ENCODE assay signal across 1 cellular context in the genomic region with DNA sequence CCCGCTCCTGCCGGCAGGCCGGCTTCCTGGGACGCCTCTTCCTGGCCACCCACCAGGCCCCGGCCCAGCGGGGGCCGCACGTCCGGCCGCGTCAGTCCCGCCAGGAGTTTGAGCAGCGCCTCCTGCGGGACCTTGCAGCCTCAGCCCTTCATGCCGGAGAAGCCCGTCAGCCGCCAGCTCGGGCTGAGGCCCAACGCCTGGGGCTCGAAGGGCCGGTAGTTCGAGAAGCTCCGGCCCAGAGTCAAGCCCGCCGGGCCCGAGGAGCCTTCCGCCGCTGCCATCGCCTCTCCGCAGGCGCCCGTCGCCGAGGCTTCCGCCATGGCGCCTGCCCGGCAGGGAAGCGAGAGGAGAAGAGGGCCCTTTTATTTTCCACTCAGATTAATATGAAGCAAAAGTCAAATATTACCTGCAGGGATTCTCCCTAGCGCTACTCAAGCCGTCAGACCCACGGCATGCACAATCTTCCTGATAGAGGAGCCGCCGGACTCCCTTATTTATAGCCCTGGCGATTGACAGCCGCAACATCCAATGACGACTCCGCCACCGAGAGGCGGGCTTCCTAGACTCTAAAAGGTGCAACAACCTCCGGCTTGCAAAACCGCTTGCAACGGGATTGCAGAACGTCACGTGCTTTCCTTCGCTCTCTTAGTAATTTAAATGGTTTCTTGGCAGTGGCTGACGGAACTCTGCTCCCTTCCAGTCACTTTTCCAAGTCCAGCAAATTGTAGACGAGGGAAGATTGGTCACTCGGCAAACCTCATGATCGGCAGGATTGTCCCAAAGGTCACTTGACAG.
TF ChIP-seq lines count a peak whose summit lies in the region.

A gene with protein sequence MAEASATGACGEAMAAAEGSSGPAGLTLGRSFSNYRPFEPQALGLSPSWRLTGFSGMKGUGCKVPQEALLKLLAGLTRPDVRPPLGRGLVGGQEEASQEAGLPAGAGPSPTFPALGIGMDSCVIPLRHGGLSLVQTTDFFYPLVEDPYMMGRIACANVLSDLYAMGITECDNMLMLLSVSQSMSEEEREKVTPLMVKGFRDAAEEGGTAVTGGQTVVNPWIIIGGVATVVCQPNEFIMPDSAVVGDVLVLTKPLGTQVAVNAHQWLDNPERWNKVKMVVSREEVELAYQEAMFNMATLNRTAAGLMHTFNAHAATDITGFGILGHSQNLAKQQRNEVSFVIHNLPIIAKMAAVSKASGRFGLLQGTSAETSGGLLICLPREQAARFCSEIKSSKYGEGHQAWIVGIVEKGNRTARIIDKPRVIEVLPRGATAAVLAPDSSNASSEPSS (minus strand): TSS at position 467 of the 795 bp plus-strand sequence. CDS start 147 bp downstream, at position 320.

TF ChIP-seq in HepG2, 621 proteins besides CTCF, POLR2A, EP300 and RAD21 (continued from another document and continues in another):
- TF ChIP-seq, protein P1, sequence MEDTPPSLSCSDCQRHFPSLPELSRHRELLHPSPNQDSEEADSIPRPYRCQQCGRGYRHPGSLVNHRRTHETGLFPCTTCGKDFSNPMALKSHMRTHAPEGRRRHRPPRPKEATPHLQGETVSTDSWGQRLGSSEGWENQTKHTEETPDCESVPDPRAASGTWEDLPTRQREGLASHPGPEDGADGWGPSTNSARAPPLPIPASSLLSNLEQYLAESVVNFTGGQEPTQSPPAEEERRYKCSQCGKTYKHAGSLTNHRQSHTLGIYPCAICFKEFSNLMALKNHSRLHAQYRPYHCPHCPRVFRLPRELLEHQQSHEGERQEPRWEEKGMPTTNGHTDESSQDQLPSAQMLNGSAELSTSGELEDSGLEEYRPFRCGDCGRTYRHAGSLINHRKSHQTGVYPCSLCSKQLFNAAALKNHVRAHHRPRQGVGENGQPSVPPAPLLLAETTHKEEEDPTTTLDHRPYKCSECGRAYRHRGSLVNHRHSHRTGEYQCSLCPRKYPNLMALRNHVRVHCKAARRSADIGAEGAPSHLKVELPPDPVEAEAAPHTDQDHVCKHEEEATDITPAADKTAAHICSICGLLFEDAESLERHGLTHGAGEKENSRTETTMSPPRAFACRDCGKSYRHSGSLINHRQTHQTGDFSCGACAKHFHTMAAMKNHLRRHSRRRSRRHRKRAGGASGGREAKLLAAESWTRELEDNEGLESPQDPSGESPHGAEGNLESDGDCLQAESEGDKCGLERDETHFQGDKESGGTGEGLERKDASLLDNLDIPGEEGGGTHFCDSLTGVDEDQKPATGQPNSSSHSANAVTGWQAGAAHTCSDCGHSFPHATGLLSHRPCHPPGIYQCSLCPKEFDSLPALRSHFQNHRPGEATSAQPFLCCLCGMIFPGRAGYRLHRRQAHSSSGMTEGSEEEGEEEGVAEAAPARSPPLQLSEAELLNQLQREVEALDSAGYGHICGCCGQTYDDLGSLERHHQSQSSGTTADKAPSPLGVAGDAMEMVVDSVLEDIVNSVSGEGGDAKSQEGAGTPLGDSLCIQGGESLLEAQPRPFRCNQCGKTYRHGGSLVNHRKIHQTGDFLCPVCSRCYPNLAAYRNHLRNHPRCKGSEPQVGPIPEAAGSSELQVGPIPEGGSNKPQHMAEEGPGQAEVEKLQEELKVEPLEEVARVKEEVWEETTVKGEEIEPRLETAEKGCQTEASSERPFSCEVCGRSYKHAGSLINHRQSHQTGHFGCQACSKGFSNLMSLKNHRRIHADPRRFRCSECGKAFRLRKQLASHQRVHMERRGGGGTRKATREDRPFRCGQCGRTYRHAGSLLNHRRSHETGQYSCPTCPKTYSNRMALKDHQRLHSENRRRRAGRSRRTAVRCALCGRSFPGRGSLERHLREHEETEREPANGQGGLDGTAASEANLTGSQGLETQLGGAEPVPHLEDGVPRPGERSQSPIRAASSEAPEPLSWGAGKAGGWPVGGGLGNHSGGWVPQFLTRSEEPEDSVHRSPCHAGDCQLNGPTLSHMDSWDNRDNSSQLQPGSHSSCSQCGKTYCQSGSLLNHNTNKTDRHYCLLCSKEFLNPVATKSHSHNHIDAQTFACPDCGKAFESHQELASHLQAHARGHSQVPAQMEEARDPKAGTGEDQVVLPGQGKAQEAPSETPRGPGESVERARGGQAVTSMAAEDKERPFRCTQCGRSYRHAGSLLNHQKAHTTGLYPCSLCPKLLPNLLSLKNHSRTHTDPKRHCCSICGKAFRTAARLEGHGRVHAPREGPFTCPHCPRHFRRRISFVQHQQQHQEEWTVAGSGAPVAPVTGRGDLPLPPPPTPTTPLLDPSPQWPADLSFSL (CRISPR knock-in tag; IDR thresholded peaks at IDR 0.05): no peak
- no peak; the same call in 1 of the 2 replicates for TF ChIP-seq ZNF350 (CRISPR knock-in tag; IDR thresholded peaks at IDR 0.05; ENCODE audit: borderline replicate concordance, low read depth)
- peak; percentile 41 for TF ChIP-seq ASH2L (IDR thresholded peaks at IDR 0.05; ENCODE audit: insufficient read length, low read depth, low read length)
- TF ChIP-seq, protein P2, sequence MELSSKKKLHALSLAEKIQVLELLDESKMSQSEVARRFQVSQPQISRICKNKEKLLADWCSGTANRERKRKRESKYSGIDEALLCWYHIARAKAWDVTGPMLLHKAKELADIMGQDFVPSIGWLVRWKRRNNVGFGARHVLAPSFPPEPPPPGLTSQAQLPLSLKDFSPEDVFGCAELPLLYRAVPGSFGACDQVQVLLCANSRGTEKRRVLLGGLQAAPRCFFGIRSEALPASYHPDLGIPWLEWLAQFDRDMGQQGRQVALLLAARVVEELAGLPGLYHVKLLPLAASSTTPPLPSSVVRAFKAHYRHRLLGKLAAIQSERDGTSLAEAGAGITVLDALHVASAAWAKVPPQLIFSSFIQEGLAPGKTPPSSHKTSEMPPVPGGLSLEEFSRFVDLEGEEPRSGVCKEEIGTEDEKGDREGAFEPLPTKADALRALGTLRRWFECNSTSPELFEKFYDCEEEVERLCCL (CRISPR knock-in tag; IDR thresholded peaks at IDR 0.05; ENCODE audit: borderline replicate concordance): no peak
- TF ChIP-seq, protein P3, sequence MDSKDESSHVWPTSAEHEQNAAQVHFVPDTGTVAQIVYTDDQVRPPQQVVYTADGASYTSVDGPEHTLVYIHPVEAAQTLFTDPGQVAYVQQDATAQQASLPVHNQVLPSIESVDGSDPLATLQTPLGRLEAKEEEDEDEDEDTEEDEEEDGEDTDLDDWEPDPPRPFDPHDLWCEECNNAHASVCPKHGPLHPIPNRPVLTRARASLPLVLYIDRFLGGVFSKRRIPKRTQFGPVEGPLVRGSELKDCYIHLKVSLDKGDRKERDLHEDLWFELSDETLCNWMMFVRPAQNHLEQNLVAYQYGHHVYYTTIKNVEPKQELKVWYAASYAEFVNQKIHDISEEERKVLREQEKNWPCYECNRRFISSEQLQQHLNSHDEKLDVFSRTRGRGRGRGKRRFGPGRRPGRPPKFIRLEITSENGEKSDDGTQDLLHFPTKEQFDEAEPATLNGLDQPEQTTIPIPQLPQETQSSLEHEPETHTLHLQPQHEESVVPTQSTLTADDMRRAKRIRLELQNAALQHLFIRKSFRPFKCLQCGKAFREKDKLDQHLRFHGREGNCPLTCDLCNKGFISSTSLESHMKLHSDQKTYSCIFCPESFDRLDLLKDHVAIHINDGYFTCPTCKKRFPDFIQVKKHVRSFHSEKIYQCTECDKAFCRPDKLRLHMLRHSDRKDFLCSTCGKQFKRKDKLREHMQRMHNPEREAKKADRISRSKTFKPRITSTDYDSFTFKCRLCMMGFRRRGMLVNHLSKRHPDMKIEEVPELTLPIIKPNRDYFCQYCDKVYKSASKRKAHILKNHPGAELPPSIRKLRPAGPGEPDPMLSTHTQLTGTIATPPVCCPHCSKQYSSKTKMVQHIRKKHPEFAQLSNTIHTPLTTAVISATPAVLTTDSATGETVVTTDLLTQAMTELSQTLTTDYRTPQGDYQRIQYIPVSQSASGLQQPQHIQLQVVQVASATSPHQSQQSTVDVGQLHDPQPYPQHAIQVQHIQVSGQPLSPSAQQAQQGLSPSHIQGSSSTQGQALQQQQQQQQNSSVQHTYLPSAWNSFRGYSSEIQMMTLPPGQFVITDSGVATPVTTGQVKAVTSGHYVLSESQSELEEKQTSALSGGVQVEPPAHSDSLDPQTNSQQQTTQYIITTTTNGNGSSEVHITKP (CRISPR knock-in tag; IDR thresholded peaks at IDR 0.05; ENCODE audit: low read depth): no peak
- TF ChIP-seq, protein P4, sequence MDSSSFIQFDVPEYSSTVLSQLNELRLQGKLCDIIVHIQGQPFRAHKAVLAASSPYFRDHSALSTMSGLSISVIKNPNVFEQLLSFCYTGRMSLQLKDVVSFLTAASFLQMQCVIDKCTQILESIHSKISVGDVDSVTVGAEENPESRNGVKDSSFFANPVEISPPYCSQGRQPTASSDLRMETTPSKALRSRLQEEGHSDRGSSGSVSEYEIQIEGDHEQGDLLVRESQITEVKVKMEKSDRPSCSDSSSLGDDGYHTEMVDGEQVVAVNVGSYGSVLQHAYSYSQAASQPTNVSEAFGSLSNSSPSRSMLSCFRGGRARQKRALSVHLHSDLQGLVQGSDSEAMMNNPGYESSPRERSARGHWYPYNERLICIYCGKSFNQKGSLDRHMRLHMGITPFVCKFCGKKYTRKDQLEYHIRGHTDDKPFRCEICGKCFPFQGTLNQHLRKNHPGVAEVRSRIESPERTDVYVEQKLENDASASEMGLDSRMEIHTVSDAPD (CRISPR knock-in tag; IDR thresholded peaks at IDR 0.05): 0 out of 2 replicates have a peak, but pooled peaks have one; percentile 41
- TF ChIP-seq FOXJ3 (CRISPR knock-in tag; IDR thresholded peaks at IDR 0.05; ENCODE audit: borderline replicate concordance): peak; percentile 72; the same call in 1 of the 2 replicates
- TF ChIP-seq PHB2 (IDR thresholded peaks at IDR 0.05; ENCODE audit: partially characterized antibody): no peak
- peak; percentile 86 for TF ChIP-seq TAF1 (CRISPR knock-in tag; IDR thresholded peaks at IDR 0.05)
- TF ChIP-seq, protein P5, sequence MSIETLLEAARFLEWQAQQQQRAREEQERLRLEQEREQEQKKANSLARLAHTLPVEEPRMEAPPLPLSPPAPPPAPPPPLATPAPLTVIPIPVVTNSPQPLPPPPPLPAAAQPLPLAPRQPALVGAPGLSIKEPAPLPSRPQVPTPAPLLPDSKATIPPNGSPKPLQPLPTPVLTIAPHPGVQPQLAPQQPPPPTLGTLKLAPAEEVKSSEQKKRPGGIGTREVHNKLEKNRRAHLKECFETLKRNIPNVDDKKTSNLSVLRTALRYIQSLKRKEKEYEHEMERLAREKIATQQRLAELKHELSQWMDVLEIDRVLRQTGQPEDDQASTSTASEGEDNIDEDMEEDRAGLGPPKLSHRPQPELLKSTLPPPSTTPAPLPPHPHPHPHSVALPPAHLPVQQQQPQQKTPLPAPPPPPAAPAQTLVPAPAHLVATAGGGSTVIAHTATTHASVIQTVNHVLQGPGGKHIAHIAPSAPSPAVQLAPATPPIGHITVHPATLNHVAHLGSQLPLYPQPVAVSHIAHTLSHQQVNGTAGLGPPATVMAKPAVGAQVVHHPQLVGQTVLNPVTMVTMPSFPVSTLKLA (IDR thresholded peaks at IDR 0.05): peak; percentile 58
- TF ChIP-seq ZNF629 (CRISPR knock-in tag; conservative IDR thresholded peaks at IDR 0.05): 0 out of 2 replicates have a peak, but pooled peaks have one; percentile 2
- TF ChIP-seq CBX5 (CRISPR knock-in tag; IDR thresholded peaks at IDR 0.05; ENCODE audit: borderline replicate concordance): no peak
- TF ChIP-seq, protein P6, sequence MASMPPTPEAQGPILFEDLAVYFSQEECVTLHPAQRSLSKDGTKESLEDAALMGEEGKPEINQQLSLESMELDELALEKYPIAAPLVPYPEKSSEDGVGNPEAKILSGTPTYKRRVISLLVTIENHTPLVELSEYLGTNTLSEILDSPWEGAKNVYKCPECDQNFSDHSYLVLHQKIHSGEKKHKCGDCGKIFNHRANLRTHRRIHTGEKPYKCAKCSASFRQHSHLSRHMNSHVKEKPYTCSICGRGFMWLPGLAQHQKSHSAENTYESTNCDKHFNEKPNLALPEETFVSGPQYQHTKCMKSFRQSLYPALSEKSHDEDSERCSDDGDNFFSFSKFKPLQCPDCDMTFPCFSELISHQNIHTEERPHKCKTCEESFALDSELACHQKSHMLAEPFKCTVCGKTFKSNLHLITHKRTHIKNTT (CRISPR knock-in tag; IDR thresholded peaks at IDR 0.05): no peak
- TF ChIP-seq, protein P7, sequence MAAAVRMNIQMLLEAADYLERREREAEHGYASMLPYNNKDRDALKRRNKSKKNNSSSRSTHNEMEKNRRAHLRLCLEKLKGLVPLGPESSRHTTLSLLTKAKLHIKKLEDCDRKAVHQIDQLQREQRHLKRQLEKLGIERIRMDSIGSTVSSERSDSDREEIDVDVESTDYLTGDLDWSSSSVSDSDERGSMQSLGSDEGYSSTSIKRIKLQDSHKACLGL (CRISPR knock-in tag; IDR thresholded peaks at IDR 0.05): peak; percentile 89; the same call in 1 of the 2 replicates
- 0 out of 2 replicates have a peak, but pooled peaks have one; percentile 54 for TF ChIP-seq ELF4 (CRISPR knock-in tag; IDR thresholded peaks at IDR 0.05; ENCODE audit: borderline replicate concordance)
- TF ChIP-seq, protein P8, sequence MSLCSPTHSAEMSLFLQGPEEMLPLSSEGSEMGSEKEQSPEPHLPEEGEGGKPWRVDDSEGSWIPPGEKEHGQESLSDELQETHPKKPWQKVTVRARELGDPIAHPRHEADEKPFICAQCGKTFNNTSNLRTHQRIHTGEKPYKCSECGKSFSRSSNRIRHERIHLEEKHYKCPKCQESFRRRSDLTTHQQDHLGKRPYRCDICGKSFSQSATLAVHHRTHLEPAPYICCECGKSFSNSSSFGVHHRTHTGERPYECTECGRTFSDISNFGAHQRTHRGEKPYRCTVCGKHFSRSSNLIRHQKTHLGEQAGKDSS (CRISPR knock-in tag; IDR thresholded peaks at IDR 0.05; ENCODE audit: borderline replicate concordance, low read depth): peak; percentile 25
- TF ChIP-seq, protein P9, sequence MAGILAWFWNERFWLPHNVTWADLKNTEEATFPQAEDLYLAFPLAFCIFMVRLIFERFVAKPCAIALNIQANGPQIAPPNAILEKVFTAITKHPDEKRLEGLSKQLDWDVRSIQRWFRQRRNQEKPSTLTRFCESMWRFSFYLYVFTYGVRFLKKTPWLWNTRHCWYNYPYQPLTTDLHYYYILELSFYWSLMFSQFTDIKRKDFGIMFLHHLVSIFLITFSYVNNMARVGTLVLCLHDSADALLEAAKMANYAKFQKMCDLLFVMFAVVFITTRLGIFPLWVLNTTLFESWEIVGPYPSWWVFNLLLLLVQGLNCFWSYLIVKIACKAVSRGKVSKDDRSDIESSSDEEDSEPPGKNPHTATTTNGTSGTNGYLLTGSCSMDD (CRISPR knock-in tag; IDR thresholded peaks at IDR 0.05): no peak
- peak; percentile 76; the same call in 1 of the 2 replicates for TF ChIP-seq FOXK2 (IDR thresholded peaks at IDR 0.05)
- TF ChIP-seq SP140L (CRISPR knock-in tag; IDR thresholded peaks at IDR 0.05; ENCODE audit: borderline replicate concordance): no peak; the same call in 1 of the 2 replicates
- peak; percentile 57; the same call in 1 of the 2 replicates for TF ChIP-seq ZBTB42 (CRISPR knock-in tag; IDR thresholded peaks at IDR 0.05)
- TF ChIP-seq, protein P10, sequence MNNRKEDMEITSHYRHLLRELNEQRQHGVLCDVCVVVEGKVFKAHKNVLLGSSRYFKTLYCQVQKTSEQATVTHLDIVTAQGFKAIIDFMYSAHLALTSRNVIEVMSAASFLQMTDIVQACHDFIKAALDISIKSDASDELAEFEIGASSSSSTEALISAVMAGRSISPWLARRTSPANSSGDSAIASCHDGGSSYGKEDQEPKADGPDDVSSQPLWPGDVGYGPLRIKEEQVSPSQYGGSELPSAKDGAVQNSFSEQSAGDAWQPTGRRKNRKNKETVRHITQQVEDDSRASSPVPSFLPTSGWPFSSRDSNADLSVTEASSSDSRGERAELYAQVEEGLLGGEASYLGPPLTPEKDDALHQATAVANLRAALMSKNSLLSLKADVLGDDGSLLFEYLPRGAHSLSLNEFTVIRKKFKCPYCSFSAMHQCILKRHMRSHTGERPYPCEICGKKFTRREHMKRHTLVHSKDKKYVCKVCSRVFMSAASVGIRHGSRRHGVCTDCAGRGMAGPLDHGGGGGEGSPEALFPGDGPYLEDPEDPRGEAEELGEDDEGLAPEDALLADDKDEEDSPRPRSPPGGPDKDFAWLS (CRISPR knock-in tag; IDR thresholded peaks at IDR 0.05; ENCODE audit: borderline replicate concordance): no peak
- 0 out of 2 replicates have a peak, but pooled peaks have one; percentile 82 for TF ChIP-seq GLI4 (CRISPR knock-in tag; IDR thresholded peaks at IDR 0.05; ENCODE audit: borderline replicate concordance)
